In genomic region chr19:10653732-10654609, GRCh38 we compare ENCODE assay signal across 8 cellular contexts. TPM values are rescaled to one million over a fixed set of nuclear protein-coding genes. Genes with fewer than 3 reads are reported as not detected.
DNase-seq lines count a peak whose midpoint lies in the region; ATAC-seq, FAIRE-seq and TF ChIP-seq lines count a peak whose summit lies in the region.

Gene ILF3 (plus strand): TSS chr19:10654346. CDS start chr19:10670606, 16,260 bp downstream.

- H3K9ac ChIP-seq in iPS-20b (ENCODE audit: low read depth, low read length) = peak within 1 kb of the TSS; percentile 99

- CTCF ChIA-PET in AG04449 (lab: Yijun Ruan, JAX) = interaction anchor here (1.2 to 13.9 kb wide), 2 partner anchors 10 to 77 kb away, joined by 12 to 644 read pairs; partner anchors contain the start of gene CDKN2D

- ATAC-seq in GM18907 (IDR thresholded peaks at IDR 0.05; ENCODE audit: unreplicated experiment) (peak; percentile 86), HG03159 (IDR thresholded peaks at IDR 0.05; ENCODE audit: unreplicated experiment) (peak; percentile 71)

- peak; percentile 79 for FAIRE-seq in bronchial epithelial cell (lab: Jason Lieb, UNC)

- H3K4me3 ChIP-seq in AG04449 (ENCODE audit: low read depth, low read length) (peak within 1 kb of the TSS; percentile 97), WI38 (ENCODE audit: low read depth, low read length) (peak within 1 kb of the TSS; percentile 99), bronchial epithelial cell (ENCODE audit: low read depth, low read length) (peak within 1 kb of the TSS; percentile 72), iPS-20b (ENCODE audit: low read length) (peak within 1 kb of the TSS; percentile 98), skin epidermis (peak within 1 kb of the TSS; percentile 91 to 99 (median 97))

- TF ChIP-seq CTCF in AG04449 (IDR thresholded peaks at IDR 0.05; ENCODE audit: insufficient read depth, low read length, missing control alignments) (no peak), WI38 (IDR thresholded peaks at IDR 0.05; ENCODE audit: low read depth, low read length) (no peak), bronchial epithelial cell (IDR thresholded peaks at IDR 0.05; ENCODE audit: insufficient read depth, low read length, severe bottlenecking) (no peak)

- no peaks in the 10 kb centered on the region for H3K36me3 ChIP-seq in bronchial epithelial cell (ENCODE audit: control insufficient read depth, insufficient read depth, low read length)
- peaks cover 40% of the 10 kb centered on the region for H3K36me3 ChIP-seq in iPS-20b (ENCODE audit: insufficient read depth, low read depth, low read length)

- H3K27me3 ChIP-seq in bronchial epithelial cell (ENCODE audit: control insufficient read depth, insufficient read depth, low read length) (no peaks in the 10 kb centered on the region), iPS-20b (ENCODE audit: insufficient read depth, low read length) (no peaks in the 10 kb centered on the region)

- no peaks in the 10 kb centered on the region for H3K9me3 ChIP-seq in iPS-20b (ENCODE audit: insufficient read depth, low read depth, low read length)

- H3K4me1 ChIP-seq in iPS-20b (ENCODE audit: insufficient read depth, low read length) = peaks cover 5% of the 10 kb centered on the region; the same call in 1 of the 2 replicates

- H3K27ac ChIP-seq in iPS-20b (ENCODE audit: low read length) = peak within 1 kb of the TSS; percentile 99
- H3K27ac ChIP-seq in skin epidermis = peak within 1 kb of the TSS; percentile 82 to 100 (median 98)

- DNase-seq in AG04449 (ENCODE audit: low read depth, low spot score) (peak; percentile 100), NCI-H2227 treated with DMSO at 0.1 percent for 48 hours (lab: John Stamatoyannopoulos, UW) (peak; percentile 99), bronchial epithelial cell (ENCODE audit: low read depth) (peak; percentile 100)

- POLR2A ChIA-PET in AG04449 (lab: Yijun Ruan, JAX) = no interaction called here

RNA-seq across cellular contexts. Expression of gene ILF3, which starts in this region (rescaled TPM):
- total RNA-seq in bronchial epithelial cell = 85.8 and 97.4 TPM in 2 replicates

Comparison
In these comparisons a context has a peak if more than half of its experiments do, and no peak if none do; other contexts are left out.
1. Peak in every context shown above with its lines: DNase-seq, ATAC-seq, H3K4me3 ChIP-seq and H3K27ac ChIP-seq.